In genomic region chr12:103731539-103731938, GRCh38 we compare ENCODE assay signal across 9 cellular contexts.
"Had no signal": no experiment of that assay in that cellular context is flagged by ENCODE, and none has a peak within 500 bp of the region (broad histone marks: within the 10 kb centered on the region; RNA-seq: fewer than 3 reads in every experiment).

No MANE protein-coding gene starts in this region.

- H3K4me1 Mint-ChIP-seq: GM23338, H9 had no signal

- H3K27ac Mint-ChIP-seq: GM23338, H9, HFFc6 had no signal

- ATAC-seq: GM23338, HCT116 had no signal

- DNase-seq: GM23248, GOT3, H7, H9, HCEC 1CT, HFFc6 had no signal

- H3K4me3 Mint-ChIP-seq: GM23338, H9, HFFc6 had no signal

- H3K4me3 ChIP-seq: GM23248, GM23338, HAP-1 had no signal

- H3K9me3 Mint-ChIP-seq: HFFc6 had no signal
